20 cellular contexts compared by ENCODE assay signal in the genomic region with DNA sequence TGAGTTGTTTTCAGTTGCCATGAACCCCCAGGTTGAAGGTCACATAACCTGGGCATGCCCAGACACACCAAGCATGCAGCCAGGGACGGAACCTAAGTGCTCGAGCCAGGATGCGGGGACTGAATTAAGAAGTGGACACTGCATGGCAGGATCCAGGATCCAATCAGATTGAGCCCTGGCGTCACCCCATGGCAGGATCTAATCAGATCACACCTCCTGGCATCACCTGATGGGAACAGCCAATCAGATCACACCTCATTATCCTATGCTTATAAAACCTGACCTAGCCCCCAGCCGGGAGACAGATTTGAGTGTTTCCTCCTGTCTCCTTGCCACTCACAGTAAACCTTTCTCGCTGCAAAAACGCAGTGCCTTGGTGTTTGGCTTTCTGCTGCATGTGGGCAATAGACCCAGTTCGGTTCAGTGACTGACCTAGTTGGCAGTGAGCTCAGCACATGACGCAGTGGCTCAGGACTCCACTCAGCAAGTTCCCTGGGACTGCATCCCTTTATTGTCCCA.
DNase-seq lines count a peak whose midpoint lies in the region; ATAC-seq and TF ChIP-seq lines count a peak whose summit lies in the region.
"Had no signal": no experiment of that assay in that cellular context is flagged by ENCODE, and none has a peak within 500 bp of the region (broad histone marks: within the 10 kb centered on the region; RNA-seq: fewer than 3 reads in every experiment).

No MANE protein-coding gene starts in this region.

- H3K36me3 ChIP-seq in Karpas-422 (ENCODE audit: insufficient read depth, low read length) (no peaks in the 10 kb centered on the region), esophagus muscularis mucosa (no peaks in the 10 kb centered on the region), muscle layer of colon (ENCODE audit: insufficient read depth, low read length) (no peaks in the 10 kb centered on the region), mucosa of descending colon (ENCODE audit: low read depth) (no peaks in the 10 kb centered on the region)
- no peaks in the 10 kb centered on the region for H3K36me3 ChIP-seq in CD8-positive, alpha-beta memory T cell (ENCODE audit: insufficient read depth, low read length)
- H3K36me3 ChIP-seq: SJSA1 had no signal

- H3K4me3 ChIP-seq in Karpas-422 (ENCODE audit: low read length) (no peak overlapping the region), esophagus muscularis mucosa (no peak overlapping the region), muscle layer of colon (ENCODE audit: low read depth in 1 of 2, low read length in 2 of 2) (no peak overlapping the region), mucosa of descending colon (no peak overlapping the region)
- H3K4me3 ChIP-seq in CD8-positive, alpha-beta memory T cell (ENCODE audit: low read length): no peak overlapping the region
- H3K4me3 ChIP-seq: PC-9, SJSA1, skin epidermis had no signal

- CTCF ChIA-PET in CD8-positive, alpha-beta memory T cell (lab: Charles Lee): no interaction called here

- intact Hi-C loops in esophagus muscularis mucosa (cut with DNase I): no loop called here
- intact Hi-C loops in mucosa of descending colon (cut with DNase I, micrococcal nuclease): no loop called here

- no peaks in the 10 kb centered on the region for H3K79me2 ChIP-seq in Karpas-422 (ENCODE audit: low read length)

- no peak for TF ChIP-seq EP300 in esophagus muscularis mucosa (IDR thresholded peaks at IDR 0.05)

- no peak for TF ChIP-seq POLR2A in esophagus muscularis mucosa (IDR thresholded peaks at IDR 0.05; ENCODE audit: low read depth)

- H3K4me3 Mint-ChIP-seq in CD8-positive, alpha-beta memory T cell: no peak overlapping the region
- H3K4me3 Mint-ChIP-seq: activated CD4-positive, alpha-beta memory T cell treated with anti-CD3 and anti-CD28 coated beads, Interleukin-2, amount 10 ng/mL, durations not matched to agents 7 days and 5 days; natural killer cell treated with Interleukin-12 subunit alpha and Interleukin-12 subunit beta and Interleukin-15 and Interleukin-18, amount 100 ng/mL, for 72 hours; stimulated activated naive B cell treated with anti-CD40 and anti-IgM and Interleukin-4, amounts not matched to agents 10 μg/mL and 1 μg/mL and 100 μg/mL, for 72 hours had no signal

- no peaks in the 10 kb centered on the region for H3K36me3 Mint-ChIP-seq in CD8-positive, alpha-beta memory T cell
- H3K36me3 Mint-ChIP-seq: natural killer cell treated with Interleukin-12 subunit alpha and Interleukin-12 subunit beta and Interleukin-15 and Interleukin-18, amount 100 ng/mL, for 72 hours had no signal

- H4K20me1 ChIP-seq in Karpas-422 (ENCODE audit: insufficient read depth, low read depth, low read length): no peaks in the 10 kb centered on the region

- peaks cover 20% of the 10 kb centered on the region for H3K4me1 ChIP-seq in Karpas-422 (ENCODE audit: low read length)
- H3K4me1 ChIP-seq in esophagus muscularis mucosa: peaks cover 20 to 51% (median 41%) of the 10 kb centered on the region in 4 donors
- H3K4me1 ChIP-seq in muscle layer of colon (ENCODE audit: insufficient read depth, low read length): peaks cover 33% of the 10 kb centered on the region
- H3K4me1 ChIP-seq in CD8-positive, alpha-beta memory T cell (ENCODE audit: insufficient read depth, low read length): peaks cover 4% of the 10 kb centered on the region
- H3K4me1 ChIP-seq in mucosa of descending colon (ENCODE audit: low read depth): no peaks in the 10 kb centered on the region

- H3K27me3 ChIP-seq in Karpas-422 (ENCODE audit: low read length) (no peaks in the 10 kb centered on the region), esophagus muscularis mucosa (no peaks in the 10 kb centered on the region), muscle layer of colon (ENCODE audit: control insufficient read depth in 1 of 2, insufficient read depth in 2 of 2, low read length in 2 of 2) (no peaks in the 10 kb centered on the region)
- H3K27me3 ChIP-seq in CD8-positive, alpha-beta memory T cell (ENCODE audit: insufficient read depth, low read length, poor library complexity, severe bottlenecking): no peaks in the 10 kb centered on the region
- H3K27me3 ChIP-seq: SJSA1 had no signal

- no peak overlapping the region for H3K27ac ChIP-seq in Karpas-422 (ENCODE audit: low read length)
- peak overlapping the region; percentile 71 to 76 (median 73) for H3K27ac ChIP-seq in esophagus muscularis mucosa (replicated peaks in 1 of 4)
- H3K27ac ChIP-seq in muscle layer of colon (ENCODE audit: low read depth, low read length): peak overlapping the region; percentile 87
- H3K27ac ChIP-seq in CD8-positive, alpha-beta memory T cell (ENCODE audit: low read depth, low read length): no peak overlapping the region
- H3K27ac ChIP-seq: PC-9, SJSA1, skin epidermis had no signal

- no peaks in the 10 kb centered on the region; the same call in 1 of the 2 replicates for H3K9me3 ChIP-seq in Karpas-422 (ENCODE audit: low read length)
- H3K9me3 ChIP-seq in esophagus muscularis mucosa: no peaks in the 10 kb centered on the region
- H3K9me3 ChIP-seq in muscle layer of colon (ENCODE audit: low read length): no peaks in the 10 kb centered on the region
- H3K9me3 ChIP-seq in CD8-positive, alpha-beta memory T cell (ENCODE audit: low read length): no peaks in the 10 kb centered on the region
- H3K9me3 ChIP-seq in mucosa of descending colon: no peaks in the 10 kb centered on the region
- H3K9me3 ChIP-seq: SJSA1 had no signal

- H3K9me3 Mint-ChIP-seq in CD8-positive, alpha-beta memory T cell: no peaks in the 10 kb centered on the region
- H3K9me3 Mint-ChIP-seq: activated CD4-positive, alpha-beta memory T cell treated with anti-CD3 and anti-CD28 coated beads, Interleukin-2, amount 10 ng/mL, durations not matched to agents 7 days and 5 days; natural killer cell treated with Interleukin-12 subunit alpha and Interleukin-12 subunit beta and Interleukin-15 and Interleukin-18, amount 100 ng/mL, for 72 hours had no signal

- no peak overlapping the region for H2AFZ ChIP-seq in Karpas-422 (ENCODE audit: low read length)
- H2AFZ ChIP-seq: PC-9 had no signal

- H3K9me2 ChIP-seq in Karpas-422 (replicated peaks; ENCODE audit: insufficient read depth, low read length): no peaks in the 10 kb centered on the region

- no peak for ATAC-seq in mucosa of descending colon
- ATAC-seq: natural killer cell treated with Interleukin-12 subunit alpha and Interleukin-12 subunit beta and Interleukin-15 and Interleukin-18, amount 100 ng/mL, for 72 hours; stimulated activated naive B cell treated with anti-CD40 and anti-IgM and Interleukin-4, amounts not matched to agents 10 μg/mL and 1 μg/mL and 100 μg/mL, for 72 hours had no signal

- TF ChIP-seq CTCF in esophagus muscularis mucosa (IDR thresholded peaks at IDR 0.05) (no peak), mucosa of descending colon (IDR thresholded peaks at IDR 0.05) (no peak)

- peaks cover 4 to 7% (median 5%) of the 10 kb centered on the region in 3 donors for H3K4me1 Mint-ChIP-seq in CD8-positive, alpha-beta memory T cell

- whole genome bisulfite sequencing in esophagus muscularis mucosa: 15% methylated on average over 9 of the region's 9 CpGs

- no peak overlapping the region for H3K4me2 ChIP-seq in Karpas-422 (ENCODE audit: low read depth, low read length, poor library complexity, severe bottlenecking)
- H3K4me2 ChIP-seq: PC-9 had no signal

- H3K9ac ChIP-seq in Karpas-422 (ENCODE audit: low read length) (no peak overlapping the region), muscle layer of colon (ENCODE audit: low read length) (no peak overlapping the region)

- peaks cover 0 to 6% of the 10 kb centered on the region in 2 donors for H3K27me3 Mint-ChIP-seq in CD8-positive, alpha-beta memory T cell
- H3K27me3 Mint-ChIP-seq: natural killer cell treated with Interleukin-12 subunit alpha and Interleukin-12 subunit beta and Interleukin-15 and Interleukin-18, amount 100 ng/mL, for 72 hours; stimulated activated naive B cell treated with anti-CD40 and anti-IgM and Interleukin-4, amounts not matched to agents 10 μg/mL and 1 μg/mL and 100 μg/mL, for 72 hours had no signal

- H3K27ac Mint-ChIP-seq in CD8-positive, alpha-beta memory T cell: no peak overlapping the region
- H3K27ac Mint-ChIP-seq: activated CD4-positive, alpha-beta memory T cell treated with anti-CD3 and anti-CD28 coated beads, Interleukin-2, amount 10 ng/mL, durations not matched to agents 7 days and 5 days; natural killer cell treated with Interleukin-12 subunit alpha and Interleukin-12 subunit beta and Interleukin-15 and Interleukin-18, amount 100 ng/mL, for 72 hours; stimulated activated naive B cell treated with anti-CD40 and anti-IgM and Interleukin-4, amounts not matched to agents 10 μg/mL and 1 μg/mL and 100 μg/mL, for 72 hours had no signal

- POLR2A ChIA-PET in CD8-positive, alpha-beta memory T cell (lab: Charles Lee): no interaction called here

- DNase-seq in COLO668 (lab: John Stamatoyannopoulos, UW; ENCODE audit: unreplicated experiment): peak; percentile 12
- peak; percentile 63 for DNase-seq in Karpas-422
- DNase-seq in esophagus muscularis mucosa (ENCODE audit: extremely low spot score): no peak
- DNase-seq in CD8-positive, alpha-beta memory T cell: no peak
- DNase-seq in mucosa of descending colon: no peak
- no peak for DNase-seq in HuH-7 (ENCODE audit: low spot score)
- DNase-seq: activated CD4-positive, alpha-beta memory T cell treated with anti-CD3 and anti-CD28 coated beads, Interleukin-2, amount 10 ng/mL, durations not matched to agents 7 days and 5 days; DMS79 treated with DMSO at 0.1 percent for 48 hours; foreskin melanocyte; HCEC 1CT; kidney; mesendoderm; NCI-H2171 treated with DMSO at 0.1 percent for 48 hours; PC-9; stimulated activated CD4-positive, alpha-beta T cell treated with anti-CD3 and anti-CD28 coated beads, Interleukin-2, amount 100 ng/mL, for 24 hours; stimulated activated naive B cell treated with anti-CD40 and anti-IgM and Interleukin-4, amounts not matched to agents 10 μg/mL and 1 μg/mL and 100 μg/mL, for 72 hours had no signal

Comparison
In these comparisons a context has a peak if more than half of its experiments do, and no peak if none do; other contexts are left out.
1. DNase-seq: peak in COLO668 (single experiment) and Karpas-422 (single experiment); none in esophagus muscularis mucosa (single experiment), CD8-positive, alpha-beta memory T cell (0 of 5), mucosa of descending colon (0 of 3) and HuH-7 (single experiment).
2. H3K27ac ChIP-seq: peak in esophagus muscularis mucosa (4 of 4) and muscle layer of colon (single experiment); none in Karpas-422 (single experiment) and CD8-positive, alpha-beta memory T cell (single experiment).